8 cellular contexts compared by ENCODE assay signal in the genomic region with DNA sequence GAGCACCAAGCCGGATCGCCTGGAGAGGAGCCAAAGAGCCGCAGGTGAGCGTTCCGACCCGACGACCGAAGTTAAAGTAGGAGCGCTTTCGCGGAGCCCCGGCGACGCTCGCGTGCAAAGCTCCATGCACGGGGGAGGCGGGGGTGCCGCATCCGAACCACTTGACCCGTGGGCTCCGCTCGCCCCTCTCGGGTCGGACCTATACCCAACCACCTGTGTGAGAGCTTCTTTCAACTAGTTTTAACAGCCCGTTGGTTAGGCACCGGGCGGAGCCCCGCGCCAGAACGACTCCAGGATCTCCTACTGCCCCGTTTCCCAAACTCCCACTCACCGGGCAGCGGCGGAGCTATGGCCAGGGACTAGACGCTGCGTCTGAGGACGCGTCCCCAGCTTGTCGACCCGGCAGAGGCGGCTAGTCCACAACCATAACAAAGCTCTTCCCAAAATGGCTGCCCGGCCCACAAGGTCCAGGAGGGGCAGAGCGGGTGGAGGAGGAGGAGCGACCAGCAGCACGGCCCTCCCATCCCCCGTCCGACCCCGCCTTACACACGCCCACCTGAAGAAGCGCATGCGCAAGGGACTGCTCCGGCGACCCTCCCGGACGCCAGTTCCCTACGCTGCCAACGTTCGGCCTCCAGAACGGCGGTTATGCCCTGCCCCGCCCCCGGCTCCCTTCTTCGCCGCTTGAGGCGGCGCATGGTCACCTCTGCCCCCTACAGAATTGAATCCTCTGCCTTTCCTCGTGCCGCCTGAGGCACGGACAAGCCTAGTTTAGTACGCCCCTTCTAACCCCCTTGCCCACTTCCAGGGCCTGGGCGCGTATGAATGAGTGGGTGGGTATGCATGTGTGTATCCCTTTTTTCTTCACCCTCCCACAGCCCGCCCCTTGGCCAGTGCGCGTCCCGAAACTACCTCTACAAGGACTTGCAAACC. TPM values are rescaled to one million over a fixed set of nuclear protein-coding genes. Genes with fewer than 3 reads are reported as not detected.
DNase-seq lines count a peak whose midpoint lies in the region; ATAC-seq and TF ChIP-seq lines count a peak whose summit lies in the region.

A gene with protein sequence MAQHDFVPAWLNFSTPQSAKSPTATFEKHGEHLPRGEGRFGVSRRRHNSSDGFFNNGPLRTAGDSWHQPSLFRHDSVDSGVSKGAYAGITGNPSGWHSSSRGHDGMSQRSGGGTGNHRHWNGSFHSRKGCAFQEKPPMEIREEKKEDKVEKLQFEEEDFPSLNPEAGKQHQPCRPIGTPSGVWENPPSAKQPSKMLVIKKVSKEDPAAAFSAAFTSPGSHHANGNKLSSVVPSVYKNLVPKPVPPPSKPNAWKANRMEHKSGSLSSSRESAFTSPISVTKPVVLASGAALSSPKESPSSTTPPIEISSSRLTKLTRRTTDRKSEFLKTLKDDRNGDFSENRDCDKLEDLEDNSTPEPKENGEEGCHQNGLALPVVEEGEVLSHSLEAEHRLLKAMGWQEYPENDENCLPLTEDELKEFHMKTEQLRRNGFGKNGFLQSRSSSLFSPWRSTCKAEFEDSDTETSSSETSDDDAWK (minus strand): TSS at position 453 of the 933 bp plus-strand sequence. CDS start 27,446 bp downstream, outside the sequence.

- peak within 1 kb of the TSS; percentile 93 to 100 for H3K9ac ChIP-seq in colonic mucosa (ENCODE audit: low read depth in 2 of 2, low read length in 2 of 2)

- H3K27ac ChIP-seq in colonic mucosa: peak within 1 kb of the TSS; percentile 99

- peak; percentile 71 for DNase-seq in BJ (ENCODE audit: low read depth)
- peak; percentile 93 for DNase-seq in GM19238 (ENCODE audit: insufficient read length, low spot score)
- peak; percentile 53 for DNase-seq in NCI-H524 treated with DMSO at 0.1 percent for 48 hours (lab: John Stamatoyannopoulos, UW)
- peak; percentile 98 for DNase-seq in activated CD4-positive, alpha-beta T cell treated with anti-CD3 and anti-CD28 coated beads for 48 hours
- peak; percentile 99 for DNase-seq in colonic mucosa
- peak; percentile 99 for DNase-seq in left kidney (ENCODE audit: low read depth, low spot score)
- DNase-seq in stimulated activated CD4-positive, alpha-beta T cell treated with anti-CD3 and anti-CD28 coated beads, Interleukin-2, amount 100 ng/mL, for 24 hours: peak; percentile 97 to 98

- peak; percentile 43 for ATAC-seq in HG03442 (IDR thresholded peaks at IDR 0.05; ENCODE audit: unreplicated experiment)

- no peaks in the 10 kb centered on the region for H3K9me3 ChIP-seq in colonic mucosa

- H3K36me3 ChIP-seq in BJ (ENCODE audit: control insufficient read depth, insufficient read depth, low read length): no peaks in the 10 kb centered on the region; the same call in 1 of the 2 replicates
- H3K36me3 ChIP-seq in colonic mucosa: no peaks in the 10 kb centered on the region

- intact Hi-C loops in colonic mucosa (cut with DNase I): no loop called here

- POLR2A ChIA-PET in BJ (lab: Charles Lee): interaction anchor here (0.6 to 0.7 kb wide), 3 partner anchors 32 to 558 kb away, joined by 3 to 8 read pairs (median 6); a partner anchor contains a TSS

- no peaks in the 10 kb centered on the region for H3K27me3 ChIP-seq in BJ (ENCODE audit: control insufficient read depth, insufficient read depth, low read length)
- H3K27me3 ChIP-seq in colonic mucosa: no peaks in the 10 kb centered on the region

- no peak for TF ChIP-seq CTCF in BJ (IDR thresholded peaks at IDR 0.05; ENCODE audit: insufficient read depth, low read depth, low read length)
- no peak for TF ChIP-seq CTCF in colonic mucosa (IDR thresholded peaks at IDR 0.05)

- peaks cover 13% of the 10 kb centered on the region for H3K4me1 ChIP-seq in colonic mucosa

- H3K4me3 ChIP-seq in BJ (ENCODE audit: low read depth, low read length): peak within 1 kb of the TSS; percentile 93
- H3K4me3 ChIP-seq in colonic mucosa: peak within 1 kb of the TSS; percentile 91

- CTCF ChIA-PET in BJ (lab: Yijun Ruan, JAX): interaction anchor here (0.6 to 1.4 kb wide), 2 partner anchors 64 to 196 kb away, joined by 3 to 4 read pairs; a partner anchor contains a TSS

RNA-seq across cellular contexts. Expression of the gene that starts here (rescaled TPM):
- 42.8 and 62.1 TPM in 2 replicates for polyA plus RNA-seq in BJ (2011; rRNA removed)
- polyA minus RNA-seq in BJ (2011; rRNA and poly(A)+ RNA removed): 45.5 and 80.9 TPM in 2 replicates
- 100 to 1,000 TPM; 157 to 214 TPM for total RNA-seq in colonic mucosa

Comparison
In these comparisons a context has a peak if more than half of its experiments do, and no peak if none do; other contexts are left out.
1. Peak in every context shown above with its lines: DNase-seq, ATAC-seq, H3K4me3 ChIP-seq and H3K27ac ChIP-seq.